ENCODE assay signal across 8 cellular contexts in the genomic region with DNA sequence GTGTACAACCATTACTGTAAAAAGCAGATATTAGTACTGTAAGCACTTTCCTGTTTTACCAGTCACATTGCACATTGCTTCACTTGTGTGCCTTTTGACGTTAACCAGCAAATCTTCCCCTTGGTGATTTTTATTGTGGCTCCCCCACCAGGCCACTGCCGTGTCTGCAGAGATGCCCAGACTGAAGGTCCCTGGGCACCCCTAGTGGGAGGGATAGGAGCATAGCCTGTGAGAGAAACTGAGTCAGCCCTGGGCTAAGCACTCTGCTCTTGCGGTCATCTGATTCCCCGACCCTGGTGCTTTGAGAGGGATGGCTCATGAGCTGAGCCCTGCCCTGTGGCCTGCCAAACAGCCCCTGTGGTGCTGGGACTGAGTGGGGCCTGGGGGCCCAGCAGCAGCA.
DNase-seq lines count a peak whose midpoint lies in the region; ATAC-seq and TF ChIP-seq lines count a peak whose summit lies in the region.

No MANE protein-coding gene starts in this region.

- peaks cover 24% of the 10 kb centered on the region for H3F3A ChIP-seq in MM.1S (ENCODE audit: insufficient read depth, low read length)

- peaks cover 98% of the 10 kb centered on the region for H3K79me2 ChIP-seq in MM.1S (ENCODE audit: low read length)

- CTCF ChIA-PET in CD8-positive, alpha-beta memory T cell (lab: Charles Lee), result interaction anchor here (0.7 to 2.5 kb wide), 9 partner anchors 9 to 109 kb away, joined by 3 to 9 read pairs (median 4); no protein-coding TSS in a partner anchor

- H3K4me2 ChIP-seq in MM.1S (ENCODE audit: low read depth, low read length), result no peak overlapping the region

- H2AFZ ChIP-seq in MM.1S (ENCODE audit: low read length), result no peak overlapping the region

- no peaks in the 10 kb centered on the region for H3K27me3 Mint-ChIP-seq in CD8-positive, alpha-beta memory T cell

- POLR2A ChIA-PET in CD8-positive, alpha-beta memory T cell (lab: Charles Lee), result no interaction called here

- H3K4me1 Mint-ChIP-seq in CD8-positive, alpha-beta memory T cell, result peaks cover 54 to 62% (median 61%) of the 10 kb centered on the region in 3 donors

- H3K4me1 ChIP-seq in CD8-positive, alpha-beta memory T cell (ENCODE audit: insufficient read depth, low read length), result peaks cover 52% of the 10 kb centered on the region
- H3K4me1 ChIP-seq in MM.1S (ENCODE audit: low read length) (peaks cover 56% of the 10 kb centered on the region), foreskin keratinocyte (no peaks in the 10 kb centered on the region)

- H3K27ac ChIP-seq in CD8-positive, alpha-beta memory T cell (ENCODE audit: low read depth, low read length), result peak overlapping the region; percentile 12
- peak overlapping the region; percentile 4; the same call in 1 of the 2 replicates for H3K27ac ChIP-seq in MM.1S (ENCODE audit: low read length)
- no peak overlapping the region for H3K27ac ChIP-seq in foreskin keratinocyte

- no peak overlapping the region for H3K4me3 ChIP-seq in CD8-positive, alpha-beta memory T cell (ENCODE audit: low read length)
- H3K4me3 ChIP-seq in MM.1S (ENCODE audit: low read length), result no peak overlapping the region

- no peaks in the 10 kb centered on the region for H4K20me1 ChIP-seq in MM.1S (ENCODE audit: insufficient read depth, low read length)

- no peak overlapping the region for H3K9ac ChIP-seq in MM.1S (ENCODE audit: low read length)

- peaks cover 15% of the 10 kb centered on the region for H3K36me3 ChIP-seq in CD8-positive, alpha-beta memory T cell (ENCODE audit: insufficient read depth, low read length)
- H3K36me3 ChIP-seq in MM.1S (replicated peaks; ENCODE audit: insufficient read depth, low read length), result peaks cover 17% of the 10 kb centered on the region

- H3K9me2 ChIP-seq in MM.1S (replicated peaks; ENCODE audit: insufficient read depth, low read length), result no peaks in the 10 kb centered on the region

- peak overlapping the region in 7 of 8 donors; percentile 9 to 69 (median 52) for H3K27ac Mint-ChIP-seq in CD8-positive, alpha-beta memory T cell

- no peaks in the 10 kb centered on the region for H3K9me3 Mint-ChIP-seq in CD8-positive, alpha-beta memory T cell

- H3K9me3 ChIP-seq in CD8-positive, alpha-beta memory T cell (ENCODE audit: low read length), result no peaks in the 10 kb centered on the region
- no peaks in the 10 kb centered on the region for H3K9me3 ChIP-seq in MM.1S (replicated peaks; ENCODE audit: insufficient read depth, low read length)

- peak; percentile 14 for ATAC-seq in foreskin keratinocyte
- no peak for ATAC-seq in HG03135 (IDR thresholded peaks at IDR 0.05; ENCODE audit: unreplicated experiment)

- TF ChIP-seq CTCF in MM.1S (IDR thresholded peaks at IDR 0.05; ENCODE audit: low read length) (peak; percentile 74), foreskin keratinocyte (conservative IDR thresholded peaks at IDR 0.05) (peak; percentile 49)

- no peaks in the 10 kb centered on the region for H3K27me3 ChIP-seq in CD8-positive, alpha-beta memory T cell (ENCODE audit: insufficient read depth, low read length, poor library complexity, severe bottlenecking)
- H3K27me3 ChIP-seq in MM.1S (replicated peaks; ENCODE audit: insufficient read depth, low read length), result no peaks in the 10 kb centered on the region
- H3K27me3 ChIP-seq in foreskin keratinocyte, result no peaks in the 10 kb centered on the region

- H3K36me3 Mint-ChIP-seq in CD8-positive, alpha-beta memory T cell, result peaks cover 3 to 38% (median 7%) of the 10 kb centered on the region in 3 donors

- no peak overlapping the region for H3K4me3 Mint-ChIP-seq in CD8-positive, alpha-beta memory T cell

- peak; percentile 29 to 74 (median 53) for DNase-seq in CD8-positive, alpha-beta memory T cell
- peak; percentile 24 for DNase-seq in MM.1S
- peak; percentile 41 for DNase-seq in activated T-cell treated with anti-CD3 and anti-CD28 coated beads for 24 hours (ENCODE audit: low read depth)
- peak in 1 of 2 donors; percentile 8 for DNase-seq in foreskin keratinocyte
- peak; percentile 25 to 48 for DNase-seq in stimulated activated CD4-positive, alpha-beta T cell treated with anti-CD3 and anti-CD28 coated beads, Interleukin-1b, Interleukin-23, amount 100 ng/mL, for 4 hours (ENCODE audit: low read depth in 2 of 2)
- DNase-seq in NCI-H1694 treated with DMSO at 0.1 percent for 48 hours (lab: John Stamatoyannopoulos, UW), result no peak
- no peak for DNase-seq in occipital lobe (lab: John Stamatoyannopoulos, UW)

Comparison
In these comparisons a context has a peak if more than half of its experiments do, and no peak if none do; other contexts are left out.
1. DNase-seq: peak in CD8-positive, alpha-beta memory T cell (5 of 5), MM.1S (single experiment), activated T-cell treated with anti-CD3 and anti-CD28 coated beads for 24 hours (single experiment) and stimulated activated CD4-positive, alpha-beta T cell treated with anti-CD3 and anti-CD28 coated beads, Interleukin-1b, Interleukin-23, amount 100 ng/mL, for 4 hours (2 of 2); none in NCI-H1694 treated with DMSO at 0.1 percent for 48 hours (single experiment) and occipital lobe (single experiment).